8 cellular contexts compared by ENCODE assay signal in the genomic region with DNA sequence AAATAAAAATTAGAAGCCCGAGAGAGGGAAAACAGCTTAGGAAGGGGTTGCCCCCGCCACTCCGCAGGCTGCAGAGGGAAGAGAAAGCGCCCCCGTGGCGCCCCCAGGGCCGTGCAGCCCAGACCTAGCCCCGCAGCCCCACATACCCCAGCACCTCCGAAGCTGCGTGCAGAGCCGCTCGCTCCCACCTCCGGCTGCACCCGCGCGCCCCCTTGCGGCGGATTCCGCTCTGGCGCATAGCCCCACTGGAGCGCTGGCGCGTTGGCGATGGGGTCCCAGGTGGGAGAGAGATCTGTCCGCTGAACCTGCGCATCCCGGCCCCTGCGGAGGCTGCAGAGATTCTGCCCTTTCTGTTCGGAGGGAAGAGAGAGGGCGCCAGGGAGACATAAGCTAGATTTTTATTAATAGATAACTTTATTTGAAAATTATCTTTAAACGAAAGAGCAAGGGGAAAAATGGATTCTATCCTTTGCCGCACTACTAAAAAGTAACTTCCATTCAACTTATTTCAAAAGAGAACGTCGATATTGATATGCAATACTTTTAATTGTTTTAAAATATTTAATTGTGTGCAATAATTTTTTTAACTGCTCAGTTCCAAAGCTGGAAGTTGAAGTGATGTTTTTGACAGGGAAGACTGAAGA. TPM values are rescaled to one million over a fixed set of nuclear protein-coding genes. Genes with fewer than 3 reads are reported as not detected.
DNase-seq lines count a peak whose midpoint lies in the region; ATAC-seq and TF ChIP-seq lines count a peak whose summit lies in the region.

No MANE protein-coding gene starts in this region.

- POLR2A ChIA-PET in BJ (lab: Charles Lee) = no interaction called here

- peaks cover 21% of the 10 kb centered on the region for H3K27me3 ChIP-seq in BJ (ENCODE audit: control insufficient read depth, insufficient read depth, low read length)

- H3K4me3 ChIP-seq in BJ (ENCODE audit: low read depth, low read length) = peak overlapping the region; percentile 29

- peak; percentile 100 for TF ChIP-seq CTCF in BJ (IDR thresholded peaks at IDR 0.05; ENCODE audit: insufficient read depth, low read depth, low read length)

- no peaks in the 10 kb centered on the region for H3K9me3 Mint-ChIP-seq in natural killer cell treated with Interleukin-12 subunit alpha and Interleukin-12 subunit beta and Interleukin-15 and Interleukin-18, amount 100 ng/mL, for 72 hours

- peaks cover 51 to 60% of the 10 kb centered on the region in 2 donors for H3K27me3 Mint-ChIP-seq in natural killer cell treated with Interleukin-12 subunit alpha and Interleukin-12 subunit beta and Interleukin-15 and Interleukin-18, amount 100 ng/mL, for 72 hours

- DNase-seq in BJ (ENCODE audit: low read depth) (no peak), NOMO-1 treated with DMSO at 0.1 percent for 48 hours (lab: John Stamatoyannopoulos, UW; ENCODE audit: unreplicated experiment) (peak; percentile 40), activated T-cell treated with anti-CD3 and anti-CD28 coated beads for 24 hours (ENCODE audit: low read depth) (peak; percentile 81)
- DNase-seq in natural killer cell treated with Interleukin-12 subunit alpha and Interleukin-12 subunit beta and Interleukin-15 and Interleukin-18, amount 100 ng/mL, for 72 hours (ENCODE audit: low spot score) = peak; percentile 88
- DNase-seq in stimulated activated naive CD4-positive, alpha-beta T cell treated with Interleukin-2 at 50 U/mL for 16 hours (lab: John Stamatoyannopoulos, UW) = peak; percentile 81

- no peaks in the 10 kb centered on the region for H3K36me3 Mint-ChIP-seq in natural killer cell treated with Interleukin-12 subunit alpha and Interleukin-12 subunit beta and Interleukin-15 and Interleukin-18, amount 100 ng/mL, for 72 hours

- ATAC-seq in GM19035 (IDR thresholded peaks at IDR 0.05; ENCODE audit: unreplicated experiment) (peak; percentile 100), HG03175 (IDR thresholded peaks at IDR 0.05; ENCODE audit: unreplicated experiment) (peak; percentile 98), esophagus mucosa (peak; percentile 89)
- peak; percentile 97 to 99 for ATAC-seq in natural killer cell treated with Interleukin-12 subunit alpha and Interleukin-12 subunit beta and Interleukin-15 and Interleukin-18, amount 100 ng/mL, for 72 hours

- CTCF ChIA-PET in BJ (lab: Yijun Ruan, JAX) = interaction anchor here (0.6 to 4.0 kb wide), 45 partner anchors 10 to 1276 kb away, joined by 3 to 71 read pairs (median 4); a partner anchor contains a TSS

- H3K4me1 Mint-ChIP-seq in natural killer cell treated with Interleukin-12 subunit alpha and Interleukin-12 subunit beta and Interleukin-15 and Interleukin-18, amount 100 ng/mL, for 72 hours (ENCODE audit: low read depth in 2 of 2) = peaks cover 11 to 12% of the 10 kb centered on the region in 2 donors

- no peak overlapping the region for H3K4me3 Mint-ChIP-seq in natural killer cell treated with Interleukin-12 subunit alpha and Interleukin-12 subunit beta and Interleukin-15 and Interleukin-18, amount 100 ng/mL, for 72 hours

- peak overlapping the region in 1 of 2 donors; percentile 16 for H3K27ac Mint-ChIP-seq in natural killer cell treated with Interleukin-12 subunit alpha and Interleukin-12 subunit beta and Interleukin-15 and Interleukin-18, amount 100 ng/mL, for 72 hours

- H3K36me3 ChIP-seq in BJ (ENCODE audit: control insufficient read depth, insufficient read depth, low read length) = no peaks in the 10 kb centered on the region

RNA-seq across cellular contexts. Expression of a gene that starts 11.7 kb away (rescaled TPM):
- polyA plus RNA-seq in BJ (2011; rRNA removed) = 11.0 and 22.2 TPM in 2 replicates
- polyA minus RNA-seq in BJ (2011; rRNA and poly(A)+ RNA removed) = 6.4 TPM in 2 replicates
- 12.9 TPM for total RNA-seq in esophagus mucosa
- total RNA-seq in natural killer cell treated with Interleukin-12 subunit alpha and Interleukin-12 subunit beta and Interleukin-15 and Interleukin-18, amount 100 ng/mL, for 72 hours = 1 to 10 TPM; 6.1 to 8.3 TPM

RNA-seq across cellular contexts. Expression of a gene that starts 31.9 kb away (rescaled TPM):
- not detected in 2 replicates for polyA plus RNA-seq in BJ (2011; rRNA removed)
- not detected in 2 replicates for polyA minus RNA-seq in BJ (2011; rRNA and poly(A)+ RNA removed)
- not detected for total RNA-seq in esophagus mucosa
- not detected for total RNA-seq in natural killer cell treated with Interleukin-12 subunit alpha and Interleukin-12 subunit beta and Interleukin-15 and Interleukin-18, amount 100 ng/mL, for 72 hours

RNA-seq across cellular contexts. Expression of a gene that starts 46.8 kb away (rescaled TPM):
- polyA plus RNA-seq in BJ (2011; rRNA removed) = 22.0 and 35.9 TPM in 2 replicates
- polyA minus RNA-seq in BJ (2011; rRNA and poly(A)+ RNA removed) = 19.2 and 22.0 TPM in 2 replicates
- total RNA-seq in esophagus mucosa = 26.1 TPM
- total RNA-seq in natural killer cell treated with Interleukin-12 subunit alpha and Interleukin-12 subunit beta and Interleukin-15 and Interleukin-18, amount 100 ng/mL, for 72 hours = 10 to 100 TPM; 26.1 to 35.5 TPM
